In genomic region chr2:232876071-232876977, GRCh38 we compare ENCODE assay signal across 8 cellular contexts. TPM values are rescaled to one million over a fixed set of nuclear protein-coding genes. Genes with fewer than 3 reads are reported as not detected.
DNase-seq lines count a peak whose midpoint lies in the region; ATAC-seq and TF ChIP-seq lines count a peak whose summit lies in the region.

No MANE protein-coding gene starts in this region.

- H3K27ac ChIP-seq in Panc1 (ENCODE audit: low read length): peak overlapping the region; percentile 78
- no peak overlapping the region for H3K27ac ChIP-seq in coronary artery
- no peak overlapping the region for H3K27ac ChIP-seq in lower lobe of right lung
- peak overlapping the region; percentile 98 for H3K27ac ChIP-seq in substantia nigra (ENCODE audit: low read depth, low read length, poor library complexity, severe bottlenecking)
- no peak overlapping the region for H3K27ac ChIP-seq in SJCRH30

- H3K9me3 ChIP-seq in Panc1 (ENCODE audit: control insufficient read depth, insufficient read depth, low read depth, low read length): no peaks in the 10 kb centered on the region
- H3K9me3 ChIP-seq in lower lobe of right lung: no peaks in the 10 kb centered on the region
- no peaks in the 10 kb centered on the region for H3K9me3 ChIP-seq in SJCRH30 (replicated peaks)

- TF ChIP-seq CTCF in AG09319 (IDR thresholded peaks at IDR 0.05; ENCODE audit: low read depth, low read length): peak; percentile 2; the same call in 1 of the 2 replicates
- TF ChIP-seq CTCF in Panc1 (IDR thresholded peaks at IDR 0.05): no peak; the same call in 1 of the 2 replicates
- TF ChIP-seq CTCF in coronary artery (IDR thresholded peaks at IDR 0.05): no peak
- no peak for TF ChIP-seq CTCF in lower lobe of right lung (IDR thresholded peaks at IDR 0.05)

- intact Hi-C loops in Panc1 (cut with micrococcal nuclease; ENCODE audit: unreplicated experiment): no loop called here
- intact Hi-C loops in lower lobe of right lung (cut with DNase I): no loop called here

- CTCF ChIA-PET in Panc1 (lab: Charles Lee): no interaction called here

- H3K36me3 ChIP-seq in Panc1 (ENCODE audit: control insufficient read depth, insufficient read depth, low read length) (no peaks in the 10 kb centered on the region), lower lobe of right lung (no peaks in the 10 kb centered on the region), SJCRH30 (no peaks in the 10 kb centered on the region)

- DNase-seq in AG09319 (ENCODE audit: extremely low read depth, low read depth) (no peak), Panc1 (ENCODE audit: low read depth, low spot score) (no peak), coronary artery (ENCODE audit: low spot score) (no peak), lower lobe of right lung (no peak), substantia nigra (lab: John Stamatoyannopoulos, UW) (peak in 13 of 49 donors; percentile 27 to 92 (median 43)), SJCRH30 (no peak)

- ATAC-seq in GM19043 (IDR thresholded peaks at IDR 0.05; ENCODE audit: low read depth, unreplicated experiment) (peak; percentile 56), Panc1 (peak; percentile 81), lower lobe of right lung (peak; percentile 37 to 57), HG03469 (IDR thresholded peaks at IDR 0.05; ENCODE audit: unreplicated experiment) (no peak)

- H3K27me3 ChIP-seq in Panc1 (ENCODE audit: control insufficient read depth, insufficient read depth, low read length) (no peaks in the 10 kb centered on the region), lower lobe of right lung (ENCODE audit: low read depth) (peaks cover 27% of the 10 kb centered on the region), SJCRH30 (no peaks in the 10 kb centered on the region)

- POLR2A ChIA-PET in Panc1 (lab: Charles Lee): no interaction called here

- in situ Hi-C loops in Panc1 (cut with HindIII; ENCODE audit: low pct_unique_long_range_greater_than_20kb, low sequenced_read_pairs): no loop called here

- peaks cover 30% of the 10 kb centered on the region for H3K4me1 ChIP-seq in Panc1 (ENCODE audit: control insufficient read depth, insufficient read depth, low read length)
- peaks cover 7% of the 10 kb centered on the region for H3K4me1 ChIP-seq in lower lobe of right lung
- peaks cover 2% of the 10 kb centered on the region; the same call in 1 of the 2 replicates for H3K4me1 ChIP-seq in SJCRH30

- no TSS peak for BruUV-seq in Panc1 (replicated peaks; lab: Mats Ljungman, UMichigan)

- H3K4me3 ChIP-seq in Panc1 (ENCODE audit: low read depth in 2 of 2, low read length in 2 of 2) (peak overlapping the region; percentile 51 to 67), coronary artery (peak overlapping the region; percentile 72), lower lobe of right lung (peak overlapping the region; percentile 46), SJCRH30 (no peak overlapping the region)

RNA-seq across cellular contexts. Expression of gene SNORC, which starts 6.3 kb away (rescaled TPM):
- total RNA-seq in Panc1 (2021; ENCODE audit: unreplicated experiment) (6.8 TPM), lower lobe of right lung (0.53 TPM)
- 9.5 TPM for polyA plus RNA-seq in Panc1 (2012; ENCODE audit: insufficient read length)
- total RNA-seq in SJCRH30 (2014; rRNA removed; shearing (Covaris generic)): 0.33 and 0.75 TPM in 2 replicates

Comparison
In these comparisons a context has a peak if more than half of its experiments do, and no peak if none do; other contexts are left out.
1. H3K27ac ChIP-seq: peak in Panc1 (single experiment) and substantia nigra (single experiment); none in coronary artery (0 of 2), lower lobe of right lung (single experiment) and SJCRH30 (single experiment).